12 cellular contexts compared by ENCODE assay signal in the genomic region with DNA sequence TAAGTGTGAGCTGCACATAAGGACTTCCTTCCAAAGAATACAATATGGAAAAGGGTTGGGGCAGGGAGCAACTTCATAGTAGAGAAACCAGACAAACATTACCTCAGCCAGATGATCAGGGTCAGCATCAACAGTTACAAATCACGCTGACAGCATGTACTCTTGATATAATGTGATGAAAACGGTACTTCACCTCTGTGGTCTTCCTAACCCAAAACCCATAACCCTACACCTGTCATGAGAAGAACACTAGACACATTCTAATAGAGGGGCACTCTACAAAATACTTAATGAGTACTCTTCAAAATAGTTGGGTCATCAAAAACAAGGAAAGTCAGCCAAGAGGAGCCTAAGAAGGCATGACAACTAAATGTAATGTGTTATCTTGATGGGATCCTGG. TPM values are rescaled to one million over a fixed set of nuclear protein-coding genes. Genes with fewer than 3 reads are reported as not detected.
DNase-seq lines count a peak whose midpoint lies in the region; ATAC-seq and TF ChIP-seq lines count a peak whose summit lies in the region.
"Had no signal": no experiment of that assay in that cellular context is flagged by ENCODE, and none has a peak within 500 bp of the region (broad histone marks: within the 10 kb centered on the region; RNA-seq: fewer than 3 reads in every experiment).

No MANE protein-coding gene starts in this region.

- 61 to 76% (median 69%) methylated on average over 2 of the region's 2 CpGs for WGBS in spleen, 5 donors
- WGBS in adrenal gland, 4 donors, result 89 to 92% (median 91%) methylated on average over 2 of the region's 2 CpGs

- ATAC-seq in GM18868 (IDR thresholded peaks at IDR 0.05; ENCODE audit: unreplicated experiment) (peak; percentile 40), HG02642 (IDR thresholded peaks at IDR 0.05; ENCODE audit: poor library complexity, unreplicated experiment) (peak; percentile 32), HG03575 (IDR thresholded peaks at IDR 0.05; ENCODE audit: extremely low read depth, insufficient number of reproducible peaks, low FRiP score, unreplicated experiment) (peak; percentile 23)
- ATAC-seq: gastroesophageal sphincter, lower lobe of right lung had no signal

- TF ChIP-seq CTCF in spleen (IDR thresholded peaks at IDR 0.05 in 8 of 11, conservative IDR thresholded peaks at IDR 0.05 in 3 of 11), result no peak
- TF ChIP-seq CTCF in adrenal gland (IDR thresholded peaks at IDR 0.05), result no peak

- DNase-seq in spleen (no peak), cardiac septum (ENCODE audit: low spot score) (no peak), adrenal gland (no peak), COLO668 (lab: John Stamatoyannopoulos, UW; ENCODE audit: unreplicated experiment) (no peak)
- DNase-seq: activated gamma-delta T cell, lower lobe of right lung, NCI-H2081 treated with DMSO at 0.1 percent for 48 hours had no signal

- H3K9me3 ChIP-seq in spleen (no peaks in the 10 kb centered on the region), adrenal gland (replicated peaks in 1 of 3) (no peaks in the 10 kb centered on the region)
- H3K9me3 ChIP-seq: BLaER1 treated with 17β-estradiol and CSF1 and Interleukin-3, amounts not matched to agents 10 nM and 100 nM; gastroesophageal sphincter; lower lobe of right lung had no signal

- peak overlapping the region in 6 of 8 donors; percentile 52 to 83 (median 72) for H3K27ac ChIP-seq in spleen
- no peak overlapping the region for H3K27ac ChIP-seq in adrenal gland
- H3K27ac ChIP-seq: BLaER1 treated with 17β-estradiol and CSF1 and Interleukin-3, amounts not matched to agents 10 nM and 100 nM; gastroesophageal sphincter; lower lobe of right lung had no signal

- intact Hi-C loops in spleen (cut with DNase I; ENCODE audit: low total_unique reads) (no loop called here), cardiac septum (cut with DNase I) (no loop called here), adrenal gland (cut with DNase I) (no loop called here)

- H3K4me1 ChIP-seq in spleen (peaks cover 20 to 99% (median 72%) of the 10 kb centered on the region in 6 donors), adrenal gland (replicated peaks in 1 of 2) (peaks cover 0 to 9% of the 10 kb centered on the region in 2 donors)

- H3K36me3 ChIP-seq in spleen (no peaks in the 10 kb centered on the region), adrenal gland (replicated peaks in 1 of 2) (no peaks in the 10 kb centered on the region)
- H3K36me3 ChIP-seq: BLaER1 treated with 17β-estradiol and CSF1 and Interleukin-3, amounts not matched to agents 10 nM and 100 nM; gastroesophageal sphincter; lower lobe of right lung had no signal

- TF ChIP-seq POLR2A in spleen (IDR thresholded peaks at IDR 0.05) (no peak), adrenal gland (IDR thresholded peaks at IDR 0.05) (no peak)

- H3K27me3 ChIP-seq in spleen (replicated peaks in 1 of 7) (no peaks in the 10 kb centered on the region), adrenal gland (no peaks in the 10 kb centered on the region)
- H3K27me3 ChIP-seq: BLaER1 treated with 17β-estradiol and CSF1 and Interleukin-3, amounts not matched to agents 10 nM and 100 nM; gastroesophageal sphincter had no signal

- H3K4me3 ChIP-seq in spleen (no peak overlapping the region), adrenal gland (no peak overlapping the region)
- H3K4me3 ChIP-seq: BLaER1 treated with 17β-estradiol and CSF1 and Interleukin-3, amounts not matched to agents 10 nM and 100 nM; gastroesophageal sphincter; lower lobe of right lung had no signal

RNA-seq across cellular contexts. Expression of gene RRAS2, which starts 43.9 kb away (rescaled TPM):
- total RNA-seq in spleen, result 10 to 100 TPM; 28.8 to 45.8 (median 42.0) TPM
- polyA plus RNA-seq in spleen, result 10 to 100 TPM; 23.7 to 31.2 (median 27.9) TPM
- 142 TPM for total RNA-seq in cardiac septum
- 10 to 100 TPM; 19.8 to 59.3 (median 28.6) TPM for total RNA-seq in adrenal gland
- polyA plus RNA-seq in adrenal gland, result 10 to 100 TPM in 2 of 3 donors, 1 to 10 TPM in 1; 9.2 to 28.3 (median 10.7) TPM

Comparison
In these comparisons a context has a peak if more than half of its experiments do, and no peak if none do; other contexts are left out.
1. H3K27ac ChIP-seq: peak in spleen (6 of 8); none in adrenal gland (0 of 5).
2. Peak in every context shown above with its lines, with median percentiles within 50 percentile points of each other: ATAC-seq.